ENCODE assay signal across 8 cellular contexts in genomic region chr5:176387384-176387925, GRCh38. TPM values are rescaled to one million over a fixed set of nuclear protein-coding genes. Genes with fewer than 3 reads are reported as not detected.
A peak's percentile ranks its signal among the peaks of the same experiment; 100 is the strongest.
DNase-seq lines count a peak whose midpoint lies in the region; ATAC-seq and TF ChIP-seq lines count a peak whose summit lies in the region.

No MANE protein-coding gene starts in this region.

- H3K4me3 ChIP-seq in esophagus squamous epithelium, result peak overlapping the region; percentile 58 to 96 (median 72)

- WGBS in esophagus squamous epithelium, 2 donors, result 22 to 26% methylated on average over 8 of the region's 8 CpGs

- H3K4me1 ChIP-seq in esophagus squamous epithelium, result peaks cover 10 to 57% (median 20%) of the 10 kb centered on the region in 3 donors

- H3K27ac ChIP-seq in esophagus squamous epithelium, result peak overlapping the region in 3 of 4 donors; percentile 95 to 97 (median 95)

- H3K9me3 ChIP-seq in esophagus squamous epithelium, result no peaks in the 10 kb centered on the region

- intact Hi-C loops in esophagus squamous epithelium (cut with DNase I) (no loop called here), posterior vena cava (cut with DNase I) (no loop called here)

- no peak for ATAC-seq in GM19452 (IDR thresholded peaks at IDR 0.05; ENCODE audit: unreplicated experiment)

- no peaks in the 10 kb centered on the region for H3K27me3 ChIP-seq in esophagus squamous epithelium

- in situ Hi-C loops in KBM-7 (cut with MboI; ENCODE audit: low pct_unique_long_range_greater_than_20kb, low sequenced_read_pairs), result no loop called here

- TF ChIP-seq CTCF in esophagus squamous epithelium (IDR thresholded peaks at IDR 0.05), result peak in 1 of 6 experiments; percentile 6

- DNase-seq in ELR (ENCODE audit: low read depth), result peak; percentile 36
- DNase-seq in RPMI8226, result peak; percentile 33
- no peak for DNase-seq in esophagus squamous epithelium (lab: John Stamatoyannopoulos, UW)
- DNase-seq in posterior vena cava (ENCODE audit: low spot score), result peak; percentile 17
- DNase-seq in KBM-7, result no peak
- DNase-seq in Ammon's horn (ENCODE audit: low spot score), result no peak
- DNase-seq in NCI-H1436 (lab: John Stamatoyannopoulos, UW), result no peak

- no peak for TF ChIP-seq POLR2A in esophagus squamous epithelium (IDR thresholded peaks at IDR 0.05)

- H3K36me3 ChIP-seq in esophagus squamous epithelium, result peaks cover 18 to 67% (median 31%) of the 10 kb centered on the region in 3 donors

RNA-seq across cellular contexts. Expression of gene NOP16, which starts 0.9 kb away (rescaled TPM):
- total RNA-seq in esophagus squamous epithelium, result 10 to 100 TPM; 19.9 to 38.0 (median 30.9) TPM
- 10 to 100 TPM; 17.5 to 18.1 TPM for total RNA-seq in posterior vena cava

RNA-seq across cellular contexts. Expression of gene HIGD2A, which starts 1.1 kb away (rescaled TPM):
- total RNA-seq in esophagus squamous epithelium (100 to 1,000 TPM in 2 of 4 donors, 10 to 100 TPM in 2; 77.2 to 122 (median 90.3) TPM), posterior vena cava (10 to 100 TPM; 66.9 to 90.4 TPM)

RNA-seq across cellular contexts. Expression of gene ARL10, which starts 22.2 kb away (rescaled TPM):
- total RNA-seq in esophagus squamous epithelium (10 to 100 TPM in 1 of 4 donors, 1 to 10 TPM in 3; 2.4 to 10.1 (median 6.3) TPM), posterior vena cava (10 to 100 TPM; 12.4 to 15.2 TPM)

RNA-seq across cellular contexts. Expression of gene KIAA1191, which starts 25.9 kb away (rescaled TPM):
- total RNA-seq in esophagus squamous epithelium, result 10 to 100 TPM; 57.0 to 99.9 (median 73.7) TPM
- total RNA-seq in posterior vena cava, result 10 to 100 TPM; 80.9 to 90.2 TPM

RNA-seq across cellular contexts. Expression of gene CLTB, which starts 28.9 kb away (rescaled TPM):
- 100 to 1,000 TPM; 347 to 732 (median 444) TPM for total RNA-seq in esophagus squamous epithelium
- total RNA-seq in posterior vena cava, result 100 to 1,000 TPM; 147 to 179 TPM

Comparison
In these comparisons a context has a peak if more than half of its experiments do, and no peak if none do; other contexts are left out.
1. DNase-seq: peak in ELR (single experiment), RPMI8226 (single experiment) and posterior vena cava (single experiment); none in esophagus squamous epithelium (single experiment), KBM-7 (single experiment), Ammon's horn (single experiment) and NCI-H1436 (single experiment).